8 cellular contexts compared by ENCODE assay signal in the genomic region with DNA sequence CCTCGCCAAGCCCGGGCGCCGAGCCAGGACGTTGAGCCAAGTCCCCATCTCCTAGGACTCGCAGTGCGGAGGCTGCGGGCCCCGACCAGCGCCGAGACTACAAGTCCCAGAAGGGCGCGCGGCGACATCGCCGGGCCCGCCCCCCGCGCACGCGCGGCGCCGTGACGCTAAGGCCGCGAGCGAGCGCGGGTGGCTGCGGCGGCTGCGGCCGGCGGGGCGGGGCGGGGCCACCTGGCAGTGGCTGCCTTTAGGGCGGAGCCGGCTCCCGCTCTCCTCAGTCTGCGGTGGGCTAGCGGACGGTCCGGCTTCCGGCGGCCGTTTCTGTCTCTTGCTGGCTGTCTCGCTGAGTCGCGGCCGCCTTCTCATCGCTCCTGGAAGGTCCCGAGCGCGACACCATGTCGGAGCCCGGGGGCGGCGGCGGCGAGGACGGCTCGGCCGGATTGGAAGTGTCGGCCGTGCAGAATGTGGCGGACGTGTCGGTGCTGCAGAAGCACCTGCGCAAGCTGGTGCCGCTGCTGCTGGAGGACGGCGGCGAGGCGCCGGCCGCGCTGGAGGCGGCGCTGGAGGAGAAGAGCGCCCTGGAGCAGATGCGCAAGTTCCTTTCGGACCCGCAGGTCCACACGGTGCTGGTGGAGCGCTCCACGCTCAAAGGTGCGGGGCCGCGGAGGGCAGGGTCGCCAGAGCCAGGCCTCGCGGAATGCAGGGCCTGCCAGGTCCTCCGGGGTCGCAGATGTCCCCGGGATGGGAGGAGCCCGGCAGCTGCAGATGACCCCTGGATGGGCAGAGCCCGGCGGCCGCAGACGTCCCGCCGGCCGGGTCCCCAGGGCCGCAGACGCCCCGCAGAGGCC. TPM values are rescaled to one million over a fixed set of nuclear protein-coding genes. Genes with fewer than 3 reads are reported as not detected.
A peak's percentile ranks its signal among the peaks of the same experiment; 100 is the strongest.
DNase-seq lines count a peak whose midpoint lies in the region; ATAC-seq, FAIRE-seq and TF ChIP-seq lines count a peak whose summit lies in the region.

A gene (plus strand): TSS at position 277 of the 848 bp plus-strand sequence. CDS start 119 bp downstream, at position 396.

- H3K27ac Mint-ChIP-seq in activated naive CD8-positive, alpha-beta T cell treated with anti-CD3 and anti-CD28 coated beads, Interleukin-2, amount 50 U/mL, for 24 hours, result peak within 1 kb of the TSS; percentile 84

- peaks cover 0 to 4% (median 0%) of the 10 kb centered on the region in 3 donors for H3K36me3 ChIP-seq in pancreas
- peaks cover 6% of the 10 kb centered on the region for H3K36me3 ChIP-seq in thymus (ENCODE audit: control insufficient read depth, insufficient read depth)

- ATAC-seq in HG02840 (IDR thresholded peaks at IDR 0.05; ENCODE audit: low FRiP score, unreplicated experiment), result peak; percentile 80
- peak; percentile 89 for ATAC-seq in activated naive CD8-positive, alpha-beta T cell treated with anti-CD3 and anti-CD28 coated beads, Interleukin-2, amount 50 U/mL, for 24 hours
- peak; percentile 93 for ATAC-seq in Right ventricle myocardium superior (ENCODE audit: poor library complexity)
- ATAC-seq in pancreas, result peak; percentile 91 to 94 (median 92)

- H3K4me1 ChIP-seq in pancreas (peaks cover 6 to 17% (median 12%) of the 10 kb centered on the region in 3 donors), thymus (ENCODE audit: control insufficient read depth, insufficient read depth, low read length) (peaks cover 10% of the 10 kb centered on the region)

- H3K27ac ChIP-seq in pancreas (peak within 1 kb of the TSS; percentile 78 to 91 (median 90)), thymus (ENCODE audit: low read depth) (peak within 1 kb of the TSS; percentile 93)

- peaks cover 10% of the 10 kb centered on the region for H3K36me3 Mint-ChIP-seq in activated naive CD8-positive, alpha-beta T cell treated with anti-CD3 and anti-CD28 coated beads, Interleukin-2, amount 50 U/mL, for 24 hours (ENCODE audit: low read depth)

- peak; percentile 82 for DNase-seq in GM12891 (ENCODE audit: insufficient read length, low spot score)
- peak; percentile 82 for DNase-seq in NCI-H146 (lab: John Stamatoyannopoulos, UW)
- DNase-seq in T follicular helper cell (ENCODE audit: low read depth), result peak; percentile 82
- DNase-seq in activated naive CD8-positive, alpha-beta T cell treated with anti-CD3 and anti-CD28 coated beads, Interleukin-2, amount 50 U/mL, for 24 hours, result peak; percentile 89
- DNase-seq in Right ventricle myocardium superior, result peak; percentile 98
- peak; percentile 84 to 96 (median 92) for DNase-seq in pancreas

- FAIRE-seq in GM12891 (lab: Jason Lieb, UNC) (peak; percentile 96), pancreas (lab: Jason Lieb, UNC) (no peak)

- H3K9me3 Mint-ChIP-seq in activated naive CD8-positive, alpha-beta T cell treated with anti-CD3 and anti-CD28 coated beads, Interleukin-2, amount 50 U/mL, for 24 hours, result no peaks in the 10 kb centered on the region

- peaks cover 33% of the 10 kb centered on the region for H3K4me1 Mint-ChIP-seq in activated naive CD8-positive, alpha-beta T cell treated with anti-CD3 and anti-CD28 coated beads, Interleukin-2, amount 50 U/mL, for 24 hours

- H3K9me3 ChIP-seq in pancreas (no peaks in the 10 kb centered on the region), thymus (ENCODE audit: control insufficient read depth) (no peaks in the 10 kb centered on the region)

- peak within 1 kb of the TSS; percentile 88 for H3K4me3 Mint-ChIP-seq in activated naive CD8-positive, alpha-beta T cell treated with anti-CD3 and anti-CD28 coated beads, Interleukin-2, amount 50 U/mL, for 24 hours

- 0% methylated on average over 81 to 108 of the region's 108 CpGs for WGBS in pancreas, 2 donors
- WGBS in thymus, result under 1% methylated on average over 108 of the region's 108 CpGs

- no peak for TF ChIP-seq CTCF in pancreas (IDR thresholded peaks at IDR 0.05)

- intact Hi-C loops in Right ventricle myocardium superior (cut with DNase I), result loop anchor here (5.0 kb wide), 1 partner anchor 192 kb away; no protein-coding TSS in a partner anchor
- intact Hi-C loops in pancreas (cut with DNase I), result loop anchor here in 1 of 3 donors (10.0 kb wide), 1 partner anchor 120 kb away; a partner anchor contains a TSS

- H3K4me3 ChIP-seq in pancreas (peak within 1 kb of the TSS; percentile 85 to 100 (median 98)), thymus (ENCODE audit: low read length) (peak within 1 kb of the TSS; percentile 98)

- no peaks in the 10 kb centered on the region for H3K27me3 ChIP-seq in pancreas
- H3K27me3 ChIP-seq in thymus (ENCODE audit: control insufficient read depth, insufficient read depth), result peaks cover 2% of the 10 kb centered on the region

- no peaks in the 10 kb centered on the region for H3K27me3 Mint-ChIP-seq in activated naive CD8-positive, alpha-beta T cell treated with anti-CD3 and anti-CD28 coated beads, Interleukin-2, amount 50 U/mL, for 24 hours

- peak; percentile 81 for TF ChIP-seq POLR2A in GM12891 (IDR thresholded peaks at IDR 0.05; ENCODE audit: low read depth, low read length)

TF ChIP-seq in GM12891, 5 proteins besides CTCF, POLR2A, EP300 and RAD21:
- TF ChIP-seq POU2F2 (IDR thresholded peaks at IDR 0.05; ENCODE audit: low read depth, low read length), result no peak
- TF ChIP-seq PAX5 (IDR thresholded peaks at IDR 0.05; ENCODE audit: insufficient read depth, low read length, severe bottlenecking), result peak; percentile 25
- peak; percentile 79 for TF ChIP-seq POLR2AphosphoS5 (IDR thresholded peaks at IDR 0.05; ENCODE audit: low read depth, low read length)

RNA-seq across cellular contexts. Expression of the gene that starts here (rescaled TPM):
- 67.4 TPM for polyA plus RNA-seq in GM12891 (2012; ENCODE audit: low read depth, missing spikeins)
- total RNA-seq in Right ventricle myocardium superior (384 TPM), pancreas (100 to 1,000 TPM; 114 to 215 (median 143) TPM)
- polyA plus RNA-seq in pancreas (10 to 100 TPM; 95.7 to 96.4 TPM), thymus (111 TPM)

Comparison
In these comparisons a context has a peak if more than half of its experiments do, and no peak if none do; other contexts are left out.
1. Peak in every context shown above with its lines: DNase-seq, ATAC-seq, H3K4me3 ChIP-seq and H3K27ac ChIP-seq.